Comparison of ENCODE assay signal across 1 cellular context in genomic region chr6:43267619-43268347, GRCh38.
TF ChIP-seq lines count a peak whose summit lies in the region.

No MANE protein-coding gene starts in this region.

TF ChIP-seq in HepG2, 621 proteins besides CTCF, POLR2A, EP300 and RAD21 (continued from another document and continues in another):
- peak; percentile 89 for TF ChIP-seq THAP9 (CRISPR knock-in tag; IDR thresholded peaks at IDR 0.05; ENCODE audit: borderline replicate concordance)
- TF ChIP-seq HNF4A (CRISPR knock-in tag; IDR thresholded peaks at IDR 0.05), result peak; percentile 100
- peak; percentile 100 for TF ChIP-seq ZSCAN31 (CRISPR knock-in tag; IDR thresholded peaks at IDR 0.05; ENCODE audit: low read depth)
- peak; percentile 95 for TF ChIP-seq ZNF639 (CRISPR knock-in tag; conservative IDR thresholded peaks at IDR 0.05)
- TF ChIP-seq ZNF414 (CRISPR knock-in tag; IDR thresholded peaks at IDR 0.05), result peak; percentile 99
- peak; percentile 99 for TF ChIP-seq ZBTB20 (CRISPR knock-in tag; IDR thresholded peaks at IDR 0.05; ENCODE audit: borderline replicate concordance, low read depth)
- TF ChIP-seq ZNF337 (CRISPR knock-in tag; IDR thresholded peaks at IDR 0.05; ENCODE audit: borderline replicate concordance, low read depth), result peak; percentile 97
- no peak for TF ChIP-seq NBN (conservative IDR thresholded peaks at IDR 0.05)
- peak; percentile 61; the same call in 1 of the 2 replicates for TF ChIP-seq HES4 (CRISPR knock-in tag; IDR thresholded peaks at IDR 0.05; ENCODE audit: borderline replicate concordance)
- TF ChIP-seq AFF4 (CRISPR knock-in tag; IDR thresholded peaks at IDR 0.05), result peak; percentile 89; the same call in 1 of the 2 replicates
- TF ChIP-seq ZNF501 (CRISPR knock-in tag; IDR thresholded peaks at IDR 0.05), result peak; percentile 95
- TF ChIP-seq RNF219 (CRISPR knock-in tag; IDR thresholded peaks at IDR 0.05), result peak; percentile 100
- no peak for TF ChIP-seq PTBP1 (IDR thresholded peaks at IDR 0.05; ENCODE audit: low read depth, low read length, poor library complexity, severe bottlenecking)
- no peak for TF ChIP-seq TCF12 (IDR thresholded peaks at IDR 0.05)
- TF ChIP-seq TCF12 (CRISPR knock-in tag; IDR thresholded peaks at IDR 0.05), result peak; percentile 100
- peak; percentile 99 for TF ChIP-seq CSRNP1 (CRISPR knock-in tag; IDR thresholded peaks at IDR 0.05)
- peak; percentile 99 for TF ChIP-seq ZBTB34 (CRISPR knock-in tag; IDR thresholded peaks at IDR 0.05)
- peak; percentile 96 for TF ChIP-seq ZNF276 (CRISPR knock-in tag; IDR thresholded peaks at IDR 0.05; ENCODE audit: low read depth)
- TF ChIP-seq MEF2D (CRISPR knock-in tag; IDR thresholded peaks at IDR 0.05), result peak; percentile 99
- TF ChIP-seq ZNF33B (CRISPR knock-in tag; IDR thresholded peaks at IDR 0.05), result peak; percentile 98
- no peak; the same call in 1 of the 2 replicates for TF ChIP-seq LBX2 (CRISPR knock-in tag; IDR thresholded peaks at IDR 0.05; ENCODE audit: borderline replicate concordance)
- peak; percentile 66; the same call in 1 of the 2 replicates for TF ChIP-seq NFYC (CRISPR knock-in tag; IDR thresholded peaks at IDR 0.05)
- TF ChIP-seq TBP (CRISPR knock-in tag; IDR thresholded peaks at IDR 0.05), result no peak
- TF ChIP-seq RFXAP (CRISPR knock-in tag; IDR thresholded peaks at IDR 0.05; ENCODE audit: borderline replicate concordance), result peak; percentile 91
- peak; percentile 83 for TF ChIP-seq GABPB1 (CRISPR knock-in tag; IDR thresholded peaks at IDR 0.05)
- peak; percentile 100 for TF ChIP-seq ZNF605 (CRISPR knock-in tag; IDR thresholded peaks at IDR 0.05)
- peak; percentile 100 for TF ChIP-seq MTA1 (CRISPR knock-in tag; IDR thresholded peaks at IDR 0.05; ENCODE audit: borderline replicate concordance)
- peak; percentile 100 for TF ChIP-seq MED8 (CRISPR knock-in tag; IDR thresholded peaks at IDR 0.05; ENCODE audit: insufficient replicate concordance)
- TF ChIP-seq ARID4A (CRISPR knock-in tag; IDR thresholded peaks at IDR 0.05; ENCODE audit: borderline replicate concordance), result peak; percentile 93; the same call in 1 of the 2 replicates
- TF ChIP-seq ZNF597 (CRISPR knock-in tag; IDR thresholded peaks at IDR 0.05), result no peak
- TF ChIP-seq ZNF24 (IDR thresholded peaks at IDR 0.05), result peak; percentile 80
